6 cellular contexts compared by ENCODE assay signal in genomic region chr20:63686492-63687321, GRCh38. TPM values are rescaled to one million over a fixed set of nuclear protein-coding genes. Genes with fewer than 3 reads are reported as not detected.
DNase-seq lines count a peak whose midpoint lies in the region; ATAC-seq and TF ChIP-seq lines count a peak whose summit lies in the region.

No MANE protein-coding gene starts in this region.

- 0 out of 2 replicates have a peak, but pooled peaks have one; percentile 3 for TF ChIP-seq RAD21 in IMR-90 (IDR thresholded peaks at IDR 0.05; ENCODE audit: low read length)

- H2AK5ac ChIP-seq in IMR-90 (ENCODE audit: low read depth, low read length), result peak overlapping the region; percentile 99

- H2AK9ac ChIP-seq in IMR-90 (replicated peaks; ENCODE audit: low read depth, low read length, poor library complexity), result peak overlapping the region; percentile 90

- H2BK5ac ChIP-seq in IMR-90 (ENCODE audit: low read depth, low read length, poor library complexity, severe bottlenecking), result peak overlapping the region; percentile 96

- H3K4me3 ChIP-seq in IMR-90 (ENCODE audit: insufficient read depth, low read depth, low read length) (no peak overlapping the region), duodenal mucosa (ENCODE audit: low read depth in 1 of 2, low read length in 2 of 2) (peak overlapping the region; percentile 28 to 41), rectal smooth muscle tissue (ENCODE audit: low read length) (peak overlapping the region; percentile 22), BE2C (ENCODE audit: low read depth, low read length) (no peak overlapping the region)
- H3K4me3 ChIP-seq in effector memory CD4-positive, alpha-beta T cell (ENCODE audit: insufficient read depth, low read depth, low read length, poor library complexity, severe bottlenecking), result no peak overlapping the region

- peak overlapping the region; percentile 69 for H3K23ac ChIP-seq in IMR-90 (ENCODE audit: low read depth, low read length)

- H4K20me1 ChIP-seq in IMR-90 (ENCODE audit: insufficient read depth, low read length), result no peaks in the 10 kb centered on the region

- peaks cover 10 to 35% of the 10 kb centered on the region in 2 experiments; a peak in 3 of 4 replicates for H3K79me1 ChIP-seq in IMR-90 (ENCODE audit: low read depth in 1 of 2, low read length in 2 of 2)

- peak overlapping the region; percentile 73 for H3K14ac ChIP-seq in IMR-90 (replicated peaks; ENCODE audit: low read depth, low read length)

- peaks cover 27% of the 10 kb centered on the region for H3K4me1 ChIP-seq in IMR-90 (ENCODE audit: control insufficient read depth, insufficient read depth, low read length)
- H3K4me1 ChIP-seq in duodenal mucosa (ENCODE audit: control insufficient read depth in 1 of 2, insufficient read depth in 2 of 2, low read length in 2 of 2), result peaks cover 20 to 38% of the 10 kb centered on the region in 2 donors
- H3K4me1 ChIP-seq in rectal smooth muscle tissue (ENCODE audit: control insufficient read depth, insufficient read depth, low read length), result peaks cover 18% of the 10 kb centered on the region
- H3K4me1 ChIP-seq in BE2C, result no peaks in the 10 kb centered on the region
- peaks cover 15% of the 10 kb centered on the region for H3K4me1 ChIP-seq in effector memory CD4-positive, alpha-beta T cell (ENCODE audit: control insufficient read depth, insufficient read depth, low read length, poor library complexity, severe bottlenecking)

- BruUV-seq in IMR-90 (replicated peaks; lab: Mats Ljungman, UMichigan), result no TSS peak

- H4K8ac ChIP-seq in IMR-90 (ENCODE audit: low read depth in 2 of 2, low read length in 2 of 2), result peak overlapping the region; percentile 83 to 98

- no peaks in the 10 kb centered on the region for H3K27me3 ChIP-seq in IMR-90 (ENCODE audit: control insufficient read depth, insufficient read depth, low read length)
- no peaks in the 10 kb centered on the region for H3K27me3 ChIP-seq in duodenal mucosa (ENCODE audit: control insufficient read depth in 1 of 2, insufficient read depth in 2 of 2, low read length in 2 of 2)
- H3K27me3 ChIP-seq in rectal smooth muscle tissue (ENCODE audit: control insufficient read depth, insufficient read depth, low read length), result no peaks in the 10 kb centered on the region
- H3K27me3 ChIP-seq in BE2C, result no peaks in the 10 kb centered on the region
- H3K27me3 ChIP-seq in effector memory CD4-positive, alpha-beta T cell (replicated peaks; ENCODE audit: control insufficient read depth, insufficient read depth, low read length, poor library complexity, severe bottlenecking), result no peaks in the 10 kb centered on the region

- CTCF ChIA-PET in IMR-90 (lab: Yijun Ruan, JAX), result no interaction called here

- peak overlapping the region; percentile 44 for H3K18ac ChIP-seq in IMR-90 (ENCODE audit: low read depth, low read length)

- H3K9me1 ChIP-seq in IMR-90 (ENCODE audit: insufficient read depth, low read length), result peaks cover 22% of the 10 kb centered on the region

- in situ Hi-C loops in IMR-90 (cut with MboI; ENCODE audit: low sequenced_read_pairs), result no loop called here

- peak overlapping the region; percentile 98 for H3K4ac ChIP-seq in IMR-90 (ENCODE audit: low read depth, low read length)

- peak overlapping the region; percentile 95 for H2BK120ac ChIP-seq in IMR-90 (ENCODE audit: low read depth, low read length)

- POLR2A ChIA-PET in IMR-90 (lab: Charles Lee; ENCODE audit: unreplicated experiment), result no interaction called here

- DNase-seq in IMR-90 (peak; percentile 80), BE2C (no peak)
- no peak for DNase-seq in effector memory CD4-positive, alpha-beta T cell

- H3K9ac ChIP-seq in IMR-90 (ENCODE audit: low read depth, low read length) (0 out of 2 replicates have a peak overlapping the region, but pooled peaks have one; percentile 7), duodenal mucosa (ENCODE audit: low read depth in 1 of 2, low read length in 2 of 2) (peak overlapping the region; percentile 28 to 32), rectal smooth muscle tissue (ENCODE audit: low read length) (no peak overlapping the region)

- H3K56ac ChIP-seq in IMR-90 (ENCODE audit: extremely low read depth, insufficient read depth, low read length), result peak overlapping the region; percentile 28; the same call in 1 of the 2 replicates

- peak overlapping the region; percentile 92 for H4K91ac ChIP-seq in IMR-90 (ENCODE audit: insufficient read depth, low read depth, low read length)

- 0 out of 2 replicates have a peak, but pooled peaks cover 3% of the 10 kb centered on the region for H3K36me3 ChIP-seq in IMR-90 (ENCODE audit: control insufficient read depth, insufficient read depth, low read length)
- H3K36me3 ChIP-seq in duodenal mucosa (ENCODE audit: control insufficient read depth in 1 of 2, insufficient read depth in 2 of 2, low read length in 2 of 2), result no peaks in the 10 kb centered on the region
- H3K36me3 ChIP-seq in rectal smooth muscle tissue (ENCODE audit: control insufficient read depth, insufficient read depth, low read length), result no peaks in the 10 kb centered on the region
- peaks cover 20% of the 10 kb centered on the region for H3K36me3 ChIP-seq in BE2C
- no peaks in the 10 kb centered on the region for H3K36me3 ChIP-seq in effector memory CD4-positive, alpha-beta T cell (ENCODE audit: control insufficient read depth, insufficient read depth, low read length)

- intact Hi-C loops in IMR-90 (cut with micrococcal nuclease), result no loop called here

- no peak for TF ChIP-seq POLR2A in IMR-90 (IDR thresholded peaks at IDR 0.05; ENCODE audit: low read depth, low read length)

- no peaks in the 10 kb centered on the region for H3K9me3 ChIP-seq in IMR-90 (ENCODE audit: control insufficient read depth, insufficient read depth, low read length)
- no peaks in the 10 kb centered on the region for H3K9me3 ChIP-seq in duodenal mucosa (ENCODE audit: control insufficient read depth in 1 of 2, low read length in 2 of 2)
- H3K9me3 ChIP-seq in BE2C, result no peaks in the 10 kb centered on the region
- no peaks in the 10 kb centered on the region for H3K9me3 ChIP-seq in effector memory CD4-positive, alpha-beta T cell (ENCODE audit: control insufficient read depth, low read length)

- ATAC-seq in IMR-90 (ENCODE audit: low read depth) (peak; percentile 24), GM18907 (IDR thresholded peaks at IDR 0.05; ENCODE audit: unreplicated experiment) (no peak)

- H2BK20ac ChIP-seq in IMR-90 (ENCODE audit: low read depth, low read length), result peak overlapping the region; percentile 82

- dilution Hi-C loops in IMR-90 (cut with HindIII; ENCODE audit: low sequenced_read_pairs, unreplicated experiment), result no loop called here

- H4K5ac ChIP-seq in IMR-90 (ENCODE audit: low read depth, low read length), result peak overlapping the region; percentile 94

- 51% methylated on average over 16 of the region's 45 CpGs; no CpG with 5 or more reads in 1 of the 2 experiments for WGBS in IMR-90 (ENCODE audit: extremely low coverage in 2 of 2, insufficient read length in 1 of 2), 2 experiments

- H3K27ac ChIP-seq in IMR-90 (ENCODE audit: insufficient read depth, low read length) (peak overlapping the region; percentile 63), duodenal mucosa (ENCODE audit: low read depth, low read length) (peak overlapping the region; percentile 91), rectal smooth muscle tissue (ENCODE audit: low read depth, low read length) (peak overlapping the region; percentile 67)
- no peak overlapping the region for H3K27ac ChIP-seq in effector memory CD4-positive, alpha-beta T cell (ENCODE audit: insufficient read depth, low read length, poor library complexity, severe bottlenecking)

- peak overlapping the region; percentile 83; the same call in 2 of the 3 replicates for H2BK15ac ChIP-seq in IMR-90 (ENCODE audit: low read depth, low read length)

- TF ChIP-seq CTCF in IMR-90 (conservative IDR thresholded peaks at IDR 0.05; ENCODE audit: low read depth, low read length) (no peak), BE2C (IDR thresholded peaks at IDR 0.05; ENCODE audit: low read depth, low read length) (no peak)

- peak overlapping the region; percentile 92 for H2AFZ ChIP-seq in IMR-90 (replicated peaks; ENCODE audit: low read length, poor library complexity)

- H3K4me2 ChIP-seq in IMR-90 (ENCODE audit: low read depth, low read length), result peak overlapping the region; percentile 6

TF ChIP-seq in IMR-90, 13 proteins besides CTCF, POLR2A, EP300 and RAD21 (continues in another document):
- TF ChIP-seq CEBPB (IDR thresholded peaks at IDR 0.05; ENCODE audit: low read depth, low read length) (peak; percentile 36; the same call in 1 of the 2 replicates), RCOR1 (IDR thresholded peaks at IDR 0.05; ENCODE audit: insufficient replicate concordance, low read length) (no peak), BHLHE40 (IDR thresholded peaks at IDR 0.05; ENCODE audit: low read depth, low read length) (peak; percentile 89)

RNA-seq across cellular contexts. Expression of gene TNFRSF6B, which starts 9.7 kb away (rescaled TPM):
- total RNA-seq in IMR-90 (2012; rRNA removed), result 1.1 and 1.3 TPM in 2 replicates
- 11.0 and 12.0 TPM in 2 replicates for polyA plus RNA-seq in IMR-90 (2012; rRNA removed)
- polyA plus RNA-seq in IMR-90 (2012; cell fraction: cytosol; rRNA removed), result 3.7 and 18.0 TPM in 2 replicates
- 22.6 and 133 TPM in 2 replicates for polyA plus RNA-seq in IMR-90 (2012; cell fraction: nucleus; rRNA removed; ENCODE audit: low replicate concordance)
- not detected for polyA plus RNA-seq in BE2C (2012; ENCODE audit: insufficient read depth, insufficient read length, low read depth)

RNA-seq across cellular contexts. Expression of gene ARFRP1, which starts 21.1 kb away (rescaled TPM):
- total RNA-seq in IMR-90 (2012; rRNA removed), result 25.3 and 29.2 TPM in 2 replicates
- 36.3 and 36.6 TPM in 2 replicates for polyA plus RNA-seq in IMR-90 (2012; rRNA removed)
- polyA plus RNA-seq in IMR-90 (2012; cell fraction: cytosol; rRNA removed), result 36.7 and 61.6 TPM in 2 replicates
- polyA plus RNA-seq in IMR-90 (2012; cell fraction: nucleus; rRNA removed; ENCODE audit: low replicate concordance), result 102 and 139 TPM in 2 replicates
- polyA plus RNA-seq in BE2C (2012; ENCODE audit: insufficient read depth, insufficient read length, low read depth), result 115 TPM

RNA-seq across cellular contexts. Expression of gene ZGPAT, which starts 21.1 kb away (rescaled TPM):
- total RNA-seq in IMR-90 (2012; rRNA removed), result 13.4 and 15.6 TPM in 2 replicates
- polyA plus RNA-seq in IMR-90 (2012; rRNA removed), result 20.2 and 21.1 TPM in 2 replicates
- polyA plus RNA-seq in IMR-90 (2012; cell fraction: cytosol; rRNA removed), result 18.9 and 24.7 TPM in 2 replicates
- polyA plus RNA-seq in IMR-90 (2012; cell fraction: nucleus; rRNA removed; ENCODE audit: low replicate concordance), result 80.8 and 206 TPM in 2 replicates
- 122 TPM for polyA plus RNA-seq in BE2C (2012; ENCODE audit: insufficient read depth, insufficient read length, low read depth)

RNA-seq across cellular contexts. Expression of gene RTEL1, which starts 28.6 kb away (rescaled TPM):
- total RNA-seq in IMR-90 (2012; rRNA removed), result 9.4 and 14.7 TPM in 2 replicates
- polyA plus RNA-seq in IMR-90 (2012; rRNA removed), result 18.8 and 22.5 TPM in 2 replicates
- 7.5 and 18.1 TPM in 2 replicates for polyA plus RNA-seq in IMR-90 (2012; cell fraction: cytosol; rRNA removed)
- 121 and 228 TPM in 2 replicates for polyA plus RNA-seq in IMR-90 (2012; cell fraction: nucleus; rRNA removed; ENCODE audit: low replicate concordance)
- 73.4 TPM for polyA plus RNA-seq in BE2C (2012; ENCODE audit: insufficient read depth, insufficient read length, low read depth)

RNA-seq across cellular contexts. Expression of gene STMN3, which starts 33.5 kb away (rescaled TPM):
- 20.3 and 21.1 TPM in 2 replicates for total RNA-seq in IMR-90 (2012; rRNA removed)
- 62.3 and 67.4 TPM in 2 replicates for polyA plus RNA-seq in IMR-90 (2012; rRNA removed)
- 33.4 and 56.7 TPM in 2 replicates for polyA plus RNA-seq in IMR-90 (2012; cell fraction: cytosol; rRNA removed)
- polyA plus RNA-seq in IMR-90 (2012; cell fraction: nucleus; rRNA removed; ENCODE audit: low replicate concordance), result 57.3 and 74.5 TPM in 2 replicates
- polyA plus RNA-seq in BE2C (2012; ENCODE audit: insufficient read depth, insufficient read length, low read depth), result 396 TPM

Comparison
In these comparisons a context has a peak if more than half of its experiments do, and no peak if none do; other contexts are left out.
1. H3K4me3 ChIP-seq: peak in duodenal mucosa (2 of 2) and rectal smooth muscle tissue (single experiment); none in IMR-90 (single experiment), BE2C (single experiment) and effector memory CD4-positive, alpha-beta T cell (single experiment).